ENCODE assay signal across 8 cellular contexts in genomic region chr3:13657660-13658435, GRCh38.
DNase-seq lines count a peak whose midpoint lies in the region; ATAC-seq lines count a peak whose summit lies in the region.

No MANE protein-coding gene starts in this region.

- ATAC-seq in HG03354 (IDR thresholded peaks at IDR 0.05; ENCODE audit: poor library complexity, severe bottlenecking, unreplicated experiment), result peak; percentile 88

- DNase-seq in SIG-M5 treated with dmso at 0.1 percent for 504 hours (lab: John Stamatoyannopoulos, UW; ENCODE audit: unreplicated experiment) (peak; percentile 48), SIG-M5 (lab: John Stamatoyannopoulos, UW) (no peak), T-helper 1 cell (peak; percentile 34 to 58 (median 55)), astrocyte of the hippocampus (ENCODE audit: low read depth, low spot score) (peak; percentile 78), iPS-NIHi11 (ENCODE audit: low spot score) (peak; percentile 93), cortex of kidney (lab: John Stamatoyannopoulos, UW) (no peak)
- peak; percentile 76 for DNase-seq in stimulated activated CD4-positive, alpha-beta T cell treated with anti-CD3 and anti-CD28 coated beads, Interleukin-15, amount 100 ng/mL, for 24 hours

Comparison
In these comparisons a context has a peak if more than half of its experiments do, and no peak if none do; other contexts are left out.
1. DNase-seq: peak in SIG-M5 treated with dmso at 0.1 percent for 504 hours (single experiment), T-helper 1 cell (5 of 5), astrocyte of the hippocampus (single experiment), iPS-NIHi11 (single experiment) and stimulated activated CD4-positive, alpha-beta T cell treated with anti-CD3 and anti-CD28 coated beads, Interleukin-15, amount 100 ng/mL, for 24 hours (single experiment); none in SIG-M5 (single experiment) and cortex of kidney (single experiment).